In the genomic region with DNA sequence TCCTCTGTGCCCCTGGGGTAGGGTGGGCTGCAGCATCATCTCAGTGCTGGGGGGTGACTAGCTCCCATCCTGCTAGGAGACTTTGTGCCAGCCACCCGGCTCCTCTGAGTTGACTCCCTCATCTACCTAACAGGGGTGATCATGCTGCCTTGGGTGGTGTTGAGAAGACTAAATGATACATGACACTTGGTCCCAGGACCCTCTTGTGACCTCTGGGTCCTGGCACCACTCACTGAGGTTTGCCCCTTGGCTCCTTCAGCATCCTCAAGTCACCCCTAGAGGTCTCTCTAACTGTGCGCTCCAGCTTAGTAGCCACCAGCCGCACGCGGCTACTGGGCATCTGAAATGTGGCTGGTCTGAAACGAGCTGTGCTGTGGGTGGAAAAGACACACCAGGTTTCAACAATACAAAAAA, we compare ENCODE assay signal across 9 cellular contexts.
A peak's percentile ranks its signal among the peaks of the same experiment; 100 is the strongest.
DNase-seq lines count a peak whose midpoint lies in the region; ATAC-seq and TF ChIP-seq lines count a peak whose summit lies in the region.
"Had no signal": no experiment of that assay in that cellular context is flagged by ENCODE, and none has a peak within 500 bp of the region (broad histone marks: within the 10 kb centered on the region; RNA-seq: fewer than 3 reads in every experiment).

No MANE protein-coding gene starts in this region.

- no peaks in the 10 kb centered on the region for H3K9me3 ChIP-seq in SU-DHL-6 (ENCODE audit: insufficient read depth, low read length)

- H3K4me3 ChIP-seq in SU-DHL-6 (ENCODE audit: insufficient read depth, low read length, poor library complexity, severe bottlenecking) = no peak overlapping the region

- DNase-seq in NCI-H2196 (lab: John Stamatoyannopoulos, UW; ENCODE audit: unreplicated experiment) (peak; percentile 24), NCI-H2196 treated with DMSO at 0.1 percent for 48 hours (lab: John Stamatoyannopoulos, UW; ENCODE audit: unreplicated experiment) (no peak), HK-2 (ENCODE audit: unreplicated experiment) (peak; percentile 37), foreskin keratinocyte (no peak), T1000 (lab: John Stamatoyannopoulos, UW) (no peak)
- DNase-seq in stimulated activated CD8-positive, alpha-beta memory T cell treated with anti-CD3 and anti-CD28 coated beads, Interleukin-15, amount 100 ng/mL, for 48 hours (ENCODE audit: low read depth in 2 of 2) = peak; percentile 15 to 23

- no peaks in the 10 kb centered on the region for H3K36me3 ChIP-seq in SU-DHL-6 (ENCODE audit: low read length)

- ATAC-seq in foreskin keratinocyte (no peak), GM21528 (IDR thresholded peaks at IDR 0.05; ENCODE audit: low FRiP score, unreplicated experiment) (no peak)

- no peaks in the 10 kb centered on the region for H3K4me1 ChIP-seq in foreskin keratinocyte

- no peaks in the 10 kb centered on the region for H3K79me2 ChIP-seq in SU-DHL-6 (ENCODE audit: insufficient read depth, low read length)

- no peaks in the 10 kb centered on the region for H3K9me2 ChIP-seq in SU-DHL-6 (replicated peaks; ENCODE audit: insufficient read depth, low read length)

- TF ChIP-seq CTCF in SU-DHL-6 (IDR thresholded peaks at IDR 0.05; ENCODE audit: insufficient read depth, low read length, poor library complexity, severe bottlenecking) = peak; percentile 67
- peak; percentile 50 for TF ChIP-seq CTCF in foreskin keratinocyte (conservative IDR thresholded peaks at IDR 0.05)

- no peaks in the 10 kb centered on the region for H4K20me1 ChIP-seq in SU-DHL-6 (ENCODE audit: low read depth, low read length)

- H3K9ac ChIP-seq in SU-DHL-6 (ENCODE audit: low read length) = no peak overlapping the region

- H3F3A ChIP-seq in SU-DHL-6 (ENCODE audit: insufficient read depth) = no peaks in the 10 kb centered on the region

- H2AFZ ChIP-seq in SU-DHL-6 (ENCODE audit: low read depth, low read length, severe bottlenecking) = no peak overlapping the region

- H3K27me3 ChIP-seq in SU-DHL-6 (ENCODE audit: low read length) = no peaks in the 10 kb centered on the region
- peaks cover 13% of the 10 kb centered on the region for H3K27me3 ChIP-seq in foreskin keratinocyte

- no peak overlapping the region for H3K4me2 ChIP-seq in SU-DHL-6 (ENCODE audit: low read depth, low read length, poor library complexity, severe bottlenecking)

- H3K27ac ChIP-seq in SU-DHL-6 (ENCODE audit: low read depth, low read length) = no peak overlapping the region
- no peak overlapping the region for H3K27ac ChIP-seq in foreskin keratinocyte
- H3K27ac ChIP-seq: C4-2B had no signal

Comparison
In these comparisons a context has a peak if more than half of its experiments do, and no peak if none do; other contexts are left out.
1. DNase-seq: peak in NCI-H2196 (single experiment), HK-2 (single experiment) and stimulated activated CD8-positive, alpha-beta memory T cell treated with anti-CD3 and anti-CD28 coated beads, Interleukin-15, amount 100 ng/mL, for 48 hours (2 of 2); none in NCI-H2196 treated with DMSO at 0.1 percent for 48 hours (single experiment), foreskin keratinocyte (0 of 2) and T1000 (single experiment).